Comparison of ENCODE assay signal across 10 cellular contexts in the genomic region with DNA sequence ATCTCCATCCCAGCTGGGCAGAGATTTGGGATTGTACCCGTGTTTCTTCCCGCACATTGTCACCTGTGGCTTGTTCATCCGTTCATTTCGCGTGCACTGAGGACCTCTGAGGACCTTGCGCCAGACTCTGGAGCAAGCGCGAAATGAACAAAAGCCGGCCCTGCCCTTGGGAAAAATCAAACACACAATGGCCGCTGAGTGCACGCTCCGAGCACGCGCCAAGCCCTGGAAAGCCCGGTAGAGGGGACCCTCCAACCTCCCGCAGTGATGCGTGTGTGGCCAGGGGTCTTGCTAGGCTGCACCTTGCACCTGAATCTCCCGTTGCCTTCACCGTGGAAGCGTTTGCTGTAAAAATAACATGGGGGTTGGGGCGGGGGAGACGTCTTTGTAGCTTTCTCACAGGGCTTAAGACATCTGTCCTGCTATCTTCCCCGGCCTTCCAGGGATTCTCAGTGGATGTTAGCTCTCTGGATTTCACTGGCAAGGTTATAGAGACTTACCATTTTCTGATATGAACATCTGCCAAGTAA. TPM values are rescaled to one million over a fixed set of nuclear protein-coding genes. Genes with fewer than 3 reads are reported as not detected.
DNase-seq lines count a peak whose midpoint lies in the region; ATAC-seq, FAIRE-seq and TF ChIP-seq lines count a peak whose summit lies in the region.
"Had no signal": no experiment of that assay in that cellular context is flagged by ENCODE, and none has a peak within 500 bp of the region (broad histone marks: within the 10 kb centered on the region; RNA-seq: fewer than 3 reads in every experiment).

No MANE protein-coding gene starts in this region.

- 44 to 64% (median 48%) methylated on average over 23 of the region's 23 CpGs for WGBS in spleen, 5 donors

- H3K4me1 Mint-ChIP-seq in activated CD8-positive, alpha-beta T cell treated with anti-CD3 and anti-CD28 coated beads for 36 hours (ENCODE audit: low read depth) = peaks cover 10% of the 10 kb centered on the region
- H3K4me1 Mint-ChIP-seq in activated CD8-positive, alpha-beta T cell treated with anti-CD3 and anti-CD28 coated beads, Interleukin-2, amount 10 ng/mL, durations not matched to agents 7 days and 5 days (ENCODE audit: low read depth) = peaks cover 9% of the 10 kb centered on the region
- peaks cover 12% of the 10 kb centered on the region for H3K4me1 Mint-ChIP-seq in activated naive CD8-positive, alpha-beta T cell treated with anti-CD3 and anti-CD28 coated beads, Interleukin-2, amount 50 U/mL, for 24 hours

- POLR2A ChIA-PET in activated CD8-positive, alpha-beta T cell treated with anti-CD3 and anti-CD28 coated beads for 36 hours (lab: Charles Lee) = interaction anchor here (1.0 to 2.0 kb wide), 2 partner anchors 35 to 73 kb away, joined by 3 to 6 read pairs; no protein-coding TSS in a partner anchor
- POLR2A ChIA-PET in activated CD8-positive, alpha-beta T cell treated with anti-CD3 and anti-CD28 coated beads, Interleukin-2, amount 10 ng/mL, durations not matched to agents 7 days and 5 days (lab: Charles Lee) = interaction anchor here (0.8 to 1.2 kb wide), 2 partner anchors 36 to 73 kb away, joined by 5 read pairs; no protein-coding TSS in a partner anchor
- POLR2A ChIA-PET in HEK293T (lab: Yijun Ruan, JAX) = interaction anchor here (1.0 kb wide), 1 partner anchor 162 kb away, joined by 4 read pairs; the partner anchor contains the start of gene ZNF783

- no peaks in the 10 kb centered on the region for H3K9me3 ChIP-seq in spleen

- H3K27me3 ChIP-seq in spleen (replicated peaks in 1 of 7) = peaks cover 0 to 6% (median 0%) of the 10 kb centered on the region in 7 donors

- no peaks in the 10 kb centered on the region for H3K9me3 Mint-ChIP-seq in activated CD8-positive, alpha-beta T cell treated with anti-CD3 and anti-CD28 coated beads for 36 hours
- no peaks in the 10 kb centered on the region for H3K9me3 Mint-ChIP-seq in activated CD8-positive, alpha-beta T cell treated with anti-CD3 and anti-CD28 coated beads, Interleukin-2, amount 10 ng/mL, durations not matched to agents 7 days and 5 days (ENCODE audit: insufficient read depth)
- no peaks in the 10 kb centered on the region for H3K9me3 Mint-ChIP-seq in activated naive CD8-positive, alpha-beta T cell treated with anti-CD3 and anti-CD28 coated beads, Interleukin-2, amount 50 U/mL, for 24 hours

- TF ChIP-seq CTCF in activated CD8-positive, alpha-beta T cell treated with anti-CD3 and anti-CD28 coated beads for 36 hours (IDR thresholded peaks at IDR 0.05) = no peak
- no peak for TF ChIP-seq CTCF in spleen (IDR thresholded peaks at IDR 0.05 in 8 of 11, conservative IDR thresholded peaks at IDR 0.05 in 3 of 11)

- CTCF ChIA-PET in activated CD8-positive, alpha-beta T cell treated with anti-CD3 and anti-CD28 coated beads for 36 hours (lab: Charles Lee) = interaction anchor here (0.6 to 2.6 kb wide), 20 partner anchors 8 to 418 kb away, joined by 3 to 14 read pairs (median 5); partner anchors contain the start of genes ZNF777 and ZNF783
- CTCF ChIA-PET in activated CD8-positive, alpha-beta T cell treated with anti-CD3 and anti-CD28 coated beads, Interleukin-2, amount 10 ng/mL, durations not matched to agents 7 days and 5 days (lab: Charles Lee) = interaction anchor here (0.7 to 2.1 kb wide), 13 partner anchors 9 to 276 kb away, joined by 3 to 14 read pairs (median 5); partner anchors contain the start of genes ZNF398 and ZNF777
- CTCF ChIA-PET in HEK293T (lab: Yijun Ruan, JAX) = interaction anchor here (0.5 to 0.6 kb wide), 2 partner anchors 319 to 443 kb away, joined by 3 to 5 read pairs; no protein-coding TSS in a partner anchor

- H3K4me1 ChIP-seq in spleen = peaks cover 5 to 23% (median 18%) of the 10 kb centered on the region in 6 donors

- FAIRE-seq in urothelium cell line (lab: Jason Lieb, UNC) = no peak

- DNase-seq in activated CD8-positive, alpha-beta T cell treated with anti-CD3 and anti-CD28 coated beads for 36 hours = no peak
- no peak for DNase-seq in activated CD8-positive, alpha-beta T cell treated with anti-CD3 and anti-CD28 coated beads, Interleukin-2, amount 10 ng/mL, durations not matched to agents 7 days and 5 days
- DNase-seq in activated naive CD8-positive, alpha-beta T cell treated with anti-CD3 and anti-CD28 coated beads, Interleukin-2, amount 50 U/mL, for 24 hours = no peak
- peak; percentile 78 for DNase-seq in left kidney (ENCODE audit: low read depth, low spot score)
- DNase-seq in spleen = no peak
- no peak for DNase-seq in urothelium cell line (ENCODE audit: low spot score)
- no peak for DNase-seq in HEK293T (ENCODE audit: extremely low spot score)
- no peak for DNase-seq in superior temporal gyrus (ENCODE audit: extremely low spot score)
- DNase-seq: foreskin melanocyte, NCI-H2107 had no signal

- peak overlapping the region; percentile 51 for H3K4me3 Mint-ChIP-seq in activated CD8-positive, alpha-beta T cell treated with anti-CD3 and anti-CD28 coated beads for 36 hours
- H3K4me3 Mint-ChIP-seq in activated CD8-positive, alpha-beta T cell treated with anti-CD3 and anti-CD28 coated beads, Interleukin-2, amount 10 ng/mL, durations not matched to agents 7 days and 5 days = no peak overlapping the region
- H3K4me3 Mint-ChIP-seq in activated naive CD8-positive, alpha-beta T cell treated with anti-CD3 and anti-CD28 coated beads, Interleukin-2, amount 50 U/mL, for 24 hours = peak overlapping the region; percentile 25

- no peak for ATAC-seq in activated CD8-positive, alpha-beta T cell treated with anti-CD3 and anti-CD28 coated beads for 36 hours
- no peak for ATAC-seq in activated CD8-positive, alpha-beta T cell treated with anti-CD3 and anti-CD28 coated beads, Interleukin-2, amount 10 ng/mL, durations not matched to agents 7 days and 5 days
- ATAC-seq in activated naive CD8-positive, alpha-beta T cell treated with anti-CD3 and anti-CD28 coated beads, Interleukin-2, amount 50 U/mL, for 24 hours = no peak

- peak overlapping the region in 7 of 8 donors; percentile 64 to 90 (median 86) for H3K27ac ChIP-seq in spleen

- H3K4me3 ChIP-seq in spleen = peak overlapping the region in 6 of 8 donors; percentile 51 to 73 (median 56)

- H3K36me3 Mint-ChIP-seq in activated CD8-positive, alpha-beta T cell treated with anti-CD3 and anti-CD28 coated beads for 36 hours (ENCODE audit: low read depth) = no peaks in the 10 kb centered on the region
- peaks cover 1% of the 10 kb centered on the region for H3K36me3 Mint-ChIP-seq in activated CD8-positive, alpha-beta T cell treated with anti-CD3 and anti-CD28 coated beads, Interleukin-2, amount 10 ng/mL, durations not matched to agents 7 days and 5 days (ENCODE audit: low read depth)
- H3K36me3 Mint-ChIP-seq in activated naive CD8-positive, alpha-beta T cell treated with anti-CD3 and anti-CD28 coated beads, Interleukin-2, amount 50 U/mL, for 24 hours (ENCODE audit: low read depth) = no peaks in the 10 kb centered on the region

- no peaks in the 10 kb centered on the region for H3K27me3 Mint-ChIP-seq in activated CD8-positive, alpha-beta T cell treated with anti-CD3 and anti-CD28 coated beads for 36 hours
- peaks cover 3% of the 10 kb centered on the region for H3K27me3 Mint-ChIP-seq in activated CD8-positive, alpha-beta T cell treated with anti-CD3 and anti-CD28 coated beads, Interleukin-2, amount 10 ng/mL, durations not matched to agents 7 days and 5 days (ENCODE audit: low read depth)
- H3K27me3 Mint-ChIP-seq in activated naive CD8-positive, alpha-beta T cell treated with anti-CD3 and anti-CD28 coated beads, Interleukin-2, amount 50 U/mL, for 24 hours = peaks cover 2% of the 10 kb centered on the region

- H3K27ac Mint-ChIP-seq in activated CD8-positive, alpha-beta T cell treated with anti-CD3 and anti-CD28 coated beads for 36 hours = peak overlapping the region; percentile 30
- no peak overlapping the region for H3K27ac Mint-ChIP-seq in activated CD8-positive, alpha-beta T cell treated with anti-CD3 and anti-CD28 coated beads, Interleukin-2, amount 10 ng/mL, durations not matched to agents 7 days and 5 days
- H3K27ac Mint-ChIP-seq in activated naive CD8-positive, alpha-beta T cell treated with anti-CD3 and anti-CD28 coated beads, Interleukin-2, amount 50 U/mL, for 24 hours = no peak overlapping the region

- H3K36me3 ChIP-seq in spleen = no peaks in the 10 kb centered on the region

- TF ChIP-seq POLR2A in spleen (IDR thresholded peaks at IDR 0.05) = no peak

- intact Hi-C loops in activated CD8-positive, alpha-beta T cell treated with anti-CD3 and anti-CD28 coated beads for 36 hours (cut with micrococcal nuclease) = loop anchor here (5.0 kb wide), 1 partner anchor 74 kb away; the partner anchor contains the start of gene ZNF746
- intact Hi-C loops in spleen (cut with DNase I; ENCODE audit: low total_unique reads) = loop anchor here (10.0 kb wide), 1 partner anchor 201 kb away; no protein-coding TSS in a partner anchor

TF ChIP-seq in HEK293T, 16 proteins besides CTCF, POLR2A, EP300 and RAD21:
- TF ChIP-seq HDGF (IDR thresholded peaks at IDR 0.05; ENCODE audit: borderline replicate concordance) = no peak
- no peak for TF ChIP-seq CTBP1 (IDR thresholded peaks at IDR 0.05; ENCODE audit: borderline replicate concordance)
- TF ChIP-seq PKNOX1 (IDR thresholded peaks at IDR 0.05) = no peak
- TF ChIP-seq SUZ12 (IDR thresholded peaks at IDR 0.05) = no peak
- TF ChIP-seq TARDBP (IDR thresholded peaks at IDR 0.05) = no peak
- TF ChIP-seq FOXK2 (IDR thresholded peaks at IDR 0.05) = no peak
- no peak for TF ChIP-seq FOXM1 (IDR thresholded peaks at IDR 0.05; ENCODE audit: borderline replicate concordance)
- no peak for TF ChIP-seq L3MBTL2 (conservative IDR thresholded peaks at IDR 0.05)
- TF ChIP-seq LEF1 (IDR thresholded peaks at IDR 0.05; ENCODE audit: borderline replicate concordance) = no peak
- no peak for TF ChIP-seq ZNF384 (IDR thresholded peaks at IDR 0.05)

RNA-seq across cellular contexts. Expression of gene ZNF777, which starts 37.4 kb away (rescaled TPM):
- total RNA-seq in activated CD8-positive, alpha-beta T cell treated with anti-CD3 and anti-CD28 coated beads for 36 hours = 10 to 100 TPM; 11.7 to 12.5 TPM
- 10 to 100 TPM; 12.9 to 13.1 TPM for total RNA-seq in activated CD8-positive, alpha-beta T cell treated with anti-CD3 and anti-CD28 coated beads, Interleukin-2, amount 10 ng/mL, durations not matched to agents 7 days and 5 days
- 10 to 100 TPM in 5 of 7 donors, 1 to 10 TPM in 2; 9.3 to 12.6 (median 10.5) TPM for total RNA-seq in spleen
- 1 to 10 TPM; 3.4 to 7.7 (median 4.3) TPM for polyA plus RNA-seq in spleen
